ENCODE assay signal across 12 cellular contexts in genomic region chr15:88634449-88634848, GRCh38. TPM values are rescaled to one million over a fixed set of nuclear protein-coding genes. Genes with fewer than 3 reads are reported as not detected.
DNase-seq lines count a peak whose midpoint lies in the region; ATAC-seq and TF ChIP-seq lines count a peak whose summit lies in the region.
"Had no signal": no experiment of that assay in that cellular context is flagged by ENCODE, and none has a peak within 500 bp of the region (broad histone marks: within the 10 kb centered on the region; RNA-seq: fewer than 3 reads in every experiment).

No MANE protein-coding gene starts in this region.

- DNase-seq in activated naive CD4-positive, alpha-beta T cell treated with anti-CD3 and anti-CD28 coated beads, Interleukin-2, amount 50 U/mL, for 16 hours: no peak
- DNase-seq in T-cell: no peak
- no peak for DNase-seq in epithelial cell of prostate (ENCODE audit: low read depth, low spot score)
- DNase-seq in vagina (ENCODE audit: extremely low spot score in 2 of 2): no peak
- DNase-seq in left colon: no peak
- DNase-seq in heart right ventricle: no peak
- DNase-seq in right atrium auricular region (ENCODE audit: low spot score): no peak
- DNase-seq: left lung, NCI-H2029, testis had no signal

- no peaks in the 10 kb centered on the region for H3K27me3 ChIP-seq in vagina
- H3K27me3 ChIP-seq in heart right ventricle: no peaks in the 10 kb centered on the region
- no peaks in the 10 kb centered on the region for H3K27me3 ChIP-seq in right atrium auricular region
- H3K27me3 ChIP-seq: left lung, testis had no signal

- ATAC-seq in T-cell (replicated peaks in 1 of 4): no peak
- no peak for ATAC-seq in left colon
- ATAC-seq in heart right ventricle: no peak
- ATAC-seq: activated CD4-positive, CD25-positive, alpha-beta regulatory T cell treated with anti-CD3 and anti-CD28 coated beads, Interleukin-2, amount 50 U/mL, for 24 hours; left lung had no signal

- peaks cover 0 to 32% of the 10 kb centered on the region in 2 donors for H3K36me3 ChIP-seq in vagina
- H3K36me3 ChIP-seq in heart right ventricle: peaks cover 0 to 54% (median 3%) of the 10 kb centered on the region in 9 donors
- H3K36me3 ChIP-seq in right atrium auricular region: peaks cover 20% of the 10 kb centered on the region

- peak overlapping the region; percentile 55 for H3K27ac Mint-ChIP-seq in activated naive CD4-positive, alpha-beta T cell treated with anti-CD3 and anti-CD28 coated beads, Interleukin-2, amount 50 U/mL, for 24 hours
- peak overlapping the region; percentile 97 for H3K27ac Mint-ChIP-seq in T-cell

- CTCF ChIA-PET in T-cell (lab: Charles Lee): interaction anchor here in 1 of 2 donors (1.3 to 2.5 kb wide), 3 partner anchors 10 to 26 kb away, joined by 3 to 30 read pairs (median 12); no protein-coding TSS in a partner anchor

- no peak overlapping the region for H3K4me3 Mint-ChIP-seq in activated naive CD4-positive, alpha-beta T cell treated with anti-CD3 and anti-CD28 coated beads, Interleukin-2, amount 50 U/mL, for 24 hours
- H3K4me3 Mint-ChIP-seq in T-cell: peak overlapping the region in 1 of 3 donors; percentile 83

- 94 to 96% methylated on average over 2 of the region's 2 CpGs for WGBS in heart right ventricle, 2 donors

- POLR2A ChIA-PET in T-cell (lab: Charles Lee): interaction anchor here (0.6 to 2.5 kb wide), 3 partner anchors 8 to 22 kb away, joined by 6 to 10 read pairs (median 9); no protein-coding TSS in a partner anchor

- H3K9me3 ChIP-seq in vagina (no peaks in the 10 kb centered on the region), heart right ventricle (no peaks in the 10 kb centered on the region), right atrium auricular region (no peaks in the 10 kb centered on the region)
- H3K9me3 ChIP-seq: left lung, testis had no signal

- peaks cover 94% of the 10 kb centered on the region for H3K4me1 Mint-ChIP-seq in activated naive CD4-positive, alpha-beta T cell treated with anti-CD3 and anti-CD28 coated beads, Interleukin-2, amount 50 U/mL, for 24 hours
- peaks cover 89 to 98% (median 92%) of the 10 kb centered on the region in 3 donors for H3K4me1 Mint-ChIP-seq in T-cell

- intact Hi-C loops in vagina (cut with DNase I) (no loop called here), left colon (cut with DNase I, micrococcal nuclease) (no loop called here), heart right ventricle (cut with DNase I) (no loop called here)

- no peaks in the 10 kb centered on the region for H3K9me3 Mint-ChIP-seq in activated naive CD4-positive, alpha-beta T cell treated with anti-CD3 and anti-CD28 coated beads, Interleukin-2, amount 50 U/mL, for 24 hours
- no peaks in the 10 kb centered on the region for H3K9me3 Mint-ChIP-seq in T-cell

- peak overlapping the region; percentile 97 for H3K27ac ChIP-seq in epithelial cell of prostate
- peak overlapping the region; percentile 31 for H3K27ac ChIP-seq in vagina
- peak overlapping the region in 1 of 10 donors; percentile 96 for H3K27ac ChIP-seq in heart right ventricle
- no peak overlapping the region for H3K27ac ChIP-seq in right atrium auricular region
- H3K27ac ChIP-seq: testis had no signal

- peaks cover 19% of the 10 kb centered on the region for H3K4me1 ChIP-seq in vagina
- H3K4me1 ChIP-seq in heart right ventricle: peaks cover 10 to 71% (median 15%) of the 10 kb centered on the region in 9 donors
- H3K4me1 ChIP-seq in right atrium auricular region: peaks cover 0 to 16% of the 10 kb centered on the region in 2 donors

- H3K4me3 ChIP-seq in vagina: no peak overlapping the region
- H3K4me3 ChIP-seq in heart right ventricle: no peak overlapping the region
- H3K4me3 ChIP-seq in right atrium auricular region: no peak overlapping the region
- H3K4me3 ChIP-seq: left lung, testis had no signal

- TF ChIP-seq CTCF in vagina (IDR thresholded peaks at IDR 0.05): no peak
- no peak for TF ChIP-seq CTCF in heart right ventricle (IDR thresholded peaks at IDR 0.05)
- no peak for TF ChIP-seq CTCF in right atrium auricular region (IDR thresholded peaks at IDR 0.05)

- no peaks in the 10 kb centered on the region for H3K27me3 Mint-ChIP-seq in activated naive CD4-positive, alpha-beta T cell treated with anti-CD3 and anti-CD28 coated beads, Interleukin-2, amount 50 U/mL, for 24 hours
- no peaks in the 10 kb centered on the region for H3K27me3 Mint-ChIP-seq in T-cell

- no peak for TF ChIP-seq POLR2A in vagina (IDR thresholded peaks at IDR 0.05)

- peaks cover 33% of the 10 kb centered on the region for H3K36me3 Mint-ChIP-seq in activated naive CD4-positive, alpha-beta T cell treated with anti-CD3 and anti-CD28 coated beads, Interleukin-2, amount 50 U/mL, for 24 hours
- H3K36me3 Mint-ChIP-seq in T-cell: peaks cover 42% of the 10 kb centered on the region

RNA-seq across cellular contexts. Expression of gene ISG20, which starts 4.4 kb away (rescaled TPM):
- 100 to 1,000 TPM; 141 to 206 (median 153) TPM for total RNA-seq in T-cell
- 15.7 TPM for total RNA-seq in vagina
- 10 to 100 TPM; 46.2 to 85.5 TPM for total RNA-seq in left colon
- 10 to 100 TPM in 1 of 10 donors, 1 to 10 TPM in 9; 2.0 to 23.0 (median 4.5) TPM for total RNA-seq in heart right ventricle
- 10 to 100 TPM in 1 of 2 donors, 1 to 10 TPM in 1; 3.6 to 13.8 TPM for polyA plus RNA-seq in heart right ventricle
- 10 to 100 TPM in 1 of 2 donors, 1 to 10 TPM in 1; 2.3 to 11.1 TPM for total RNA-seq in right atrium auricular region

RNA-seq across cellular contexts. Expression of gene AEN, which starts 13.3 kb away (rescaled TPM):
- 10 to 100 TPM; 31.1 to 69.2 (median 51.5) TPM for total RNA-seq in T-cell
- total RNA-seq in vagina: 18.4 TPM
- total RNA-seq in left colon: 10 to 100 TPM; 11.4 to 16.9 TPM
- total RNA-seq in heart right ventricle: 1 to 10 TPM; 4.0 to 9.5 (median 5.6) TPM
- polyA plus RNA-seq in heart right ventricle: 10 to 100 TPM in 1 of 2 donors, 1 to 10 TPM in 1; 3.4 to 13.2 TPM
- total RNA-seq in right atrium auricular region: 1 to 10 TPM; 5.1 to 8.0 TPM

Comparison
In these comparisons a context has a peak if more than half of its experiments do, and no peak if none do; other contexts are left out.
1. H3K27ac ChIP-seq: peak in epithelial cell of prostate (single experiment) and vagina (single experiment); none in right atrium auricular region (0 of 2).